Comparison of ENCODE assay signal across 24 cellular contexts in the genomic region with DNA sequence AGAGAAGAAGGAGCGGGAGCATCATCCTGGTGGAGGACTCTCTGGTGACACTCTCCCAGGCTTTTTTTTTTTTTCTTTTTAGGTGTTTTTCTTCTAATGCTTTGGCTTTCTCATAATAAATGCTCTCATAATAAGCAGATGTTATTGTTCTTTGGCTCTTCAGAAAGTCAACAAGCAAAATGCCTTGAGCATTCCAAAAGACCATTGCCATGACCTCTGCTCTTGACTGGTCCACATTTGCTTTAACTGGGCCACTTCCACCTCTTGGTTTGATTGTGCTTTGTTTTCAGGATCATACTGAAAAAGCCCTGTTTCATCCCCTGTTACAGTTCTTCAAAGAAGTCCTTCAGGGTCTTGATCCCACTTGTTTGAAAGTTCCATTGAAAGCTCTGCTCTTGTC.
"Had no signal": no experiment of that assay in that cellular context is flagged by ENCODE, and none has a peak within 500 bp of the region (broad histone marks: within the 10 kb centered on the region; RNA-seq: fewer than 3 reads in every experiment).

No MANE protein-coding gene starts in this region.

- H3K27ac Mint-ChIP-seq: nephron; progenitor cell of endocrine pancreas; stimulated activated memory B cell treated with anti-CD40 and anti-IgM and Interleukin-4, amounts not matched to agents 10 μg/mL and 1 μg/mL and 100 μg/mL, for 72 hours; stimulated activated naive CD8-positive, alpha-beta T cell treated with anti-CD3 and anti-CD28 coated beads, Interleukin-15, amount 100 ng/mL, for 72 hours had no signal

- H3K4me3 Mint-ChIP-seq: naive thymus-derived CD8-positive, alpha-beta T cell; nephron; neural crest cell; stimulated activated memory B cell treated with anti-CD40 and anti-IgM and Interleukin-4, amounts not matched to agents 10 μg/mL and 1 μg/mL and 100 μg/mL, for 72 hours; stimulated activated naive CD8-positive, alpha-beta T cell treated with anti-CD3 and anti-CD28 coated beads, Interleukin-15, amount 100 ng/mL, for 72 hours had no signal

- H3K4me1 Mint-ChIP-seq: nephron had no signal

- ATAC-seq: left lung; lower lobe of right lung; naive thymus-derived CD8-positive, alpha-beta T cell; stimulated activated memory B cell treated with anti-CD40 and anti-IgM and Interleukin-4, amounts not matched to agents 10 μg/mL and 1 μg/mL and 100 μg/mL, for 72 hours; stimulated activated naive CD8-positive, alpha-beta T cell treated with anti-CD3 and anti-CD28 coated beads, Interleukin-15, amount 100 ng/mL, for 72 hours; upper lobe of right lung had no signal

- DNase-seq: hippocampal formation; kidney; left colon; left lung; lower lobe of right lung; mammary epithelial cell; mesenchymal stem cell; naive thymus-derived CD8-positive, alpha-beta T cell; occipital lobe; sigmoid colon; small intestine; spleen; stimulated activated CD4-positive, alpha-beta T cell treated with anti-CD3 and anti-CD28 coated beads, Interleukin-4, amount 100 ng/mL, for 24 hours; stimulated activated naive CD4-positive, alpha-beta T cell treated with Interleukin-2 at 50 U/mL for 16 hours; stimulated activated naive CD8-positive, alpha-beta T cell treated with anti-CD3 and anti-CD28 coated beads, Interleukin-15, amount 100 ng/mL, for 72 hours; substantia nigra; thyroid gland; transverse colon; upper lobe of right lung had no signal

- H3K9me3 Mint-ChIP-seq: naive thymus-derived CD8-positive, alpha-beta T cell; nephron; neural crest cell; stimulated activated memory B cell treated with anti-CD40 and anti-IgM and Interleukin-4, amounts not matched to agents 10 μg/mL and 1 μg/mL and 100 μg/mL, for 72 hours had no signal

- H3K4me3 ChIP-seq: left lung, lower lobe of right lung, right atrium auricular region, sigmoid colon, spleen, thyroid gland, transverse colon, upper lobe of right lung had no signal

- H3K27me3 Mint-ChIP-seq: naive thymus-derived CD8-positive, alpha-beta T cell; stimulated activated memory B cell treated with anti-CD40 and anti-IgM and Interleukin-4, amounts not matched to agents 10 μg/mL and 1 μg/mL and 100 μg/mL, for 72 hours; stimulated activated naive CD8-positive, alpha-beta T cell treated with anti-CD3 and anti-CD28 coated beads, Interleukin-15, amount 100 ng/mL, for 72 hours had no signal

- FAIRE-seq: kidney, small intestine had no signal
